In the genomic region with DNA sequence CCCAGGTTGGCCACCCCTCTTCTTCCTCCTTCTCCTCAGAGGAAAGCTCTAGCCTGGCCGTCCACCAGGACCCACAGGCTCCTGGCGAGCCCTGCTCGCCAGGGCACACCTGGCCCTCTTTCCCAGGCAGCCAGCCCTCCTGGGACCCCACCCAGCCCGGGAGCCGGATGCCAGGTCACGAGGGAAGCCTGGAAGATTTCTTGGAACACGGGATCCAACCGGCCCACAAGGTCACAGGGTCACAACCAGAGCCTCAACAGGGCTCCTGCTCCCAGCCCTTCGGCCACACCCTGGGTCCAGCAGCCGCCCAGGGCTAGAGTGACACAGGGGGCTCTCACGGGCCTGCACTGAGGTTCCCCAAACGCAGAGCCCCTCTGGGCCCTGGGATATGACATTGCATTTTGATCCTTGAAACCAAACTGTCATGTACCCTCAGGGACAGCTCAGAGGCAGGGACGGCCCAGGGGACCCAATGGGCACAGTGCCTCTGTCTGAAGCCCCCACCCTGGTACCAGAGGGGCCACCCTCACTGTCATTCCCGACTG, we compare ENCODE assay signal across 10 cellular contexts. TPM values are rescaled to one million over a fixed set of nuclear protein-coding genes. Genes with fewer than 3 reads are reported as not detected.
DNase-seq lines count a peak whose midpoint lies in the region; ATAC-seq and TF ChIP-seq lines count a peak whose summit lies in the region.
"Had no signal": no experiment of that assay in that cellular context is flagged by ENCODE, and none has a peak within 500 bp of the region (broad histone marks: within the 10 kb centered on the region; RNA-seq: fewer than 3 reads in every experiment).

No MANE protein-coding gene starts in this region.

- no peak for TF ChIP-seq CTCF in GM06990 (IDR thresholded peaks at IDR 0.05; ENCODE audit: insufficient read depth, low read length, poor library complexity, severe bottlenecking)

- H3K36me3 Mint-ChIP-seq in T-helper 17 cell (ENCODE audit: low read depth), result no peaks in the 10 kb centered on the region

- H2BK12ac ChIP-seq in neuronal stem cell (ENCODE audit: low read length), result no peak overlapping the region

- no peak overlapping the region for H4K8ac ChIP-seq in neuronal stem cell (ENCODE audit: low read depth, low read length)

- H3K4me2 ChIP-seq in neuronal stem cell (ENCODE audit: insufficient read depth, low read length, poor library complexity, severe bottlenecking), result no peak overlapping the region
- H3K4me2 ChIP-seq: smooth muscle cell had no signal

- H3K9me3 ChIP-seq in T-helper 17 cell (ENCODE audit: control insufficient read depth, low read length, poor library complexity, severe bottlenecking) (no peaks in the 10 kb centered on the region), right cardiac atrium (ENCODE audit: control insufficient read depth, low read length) (no peaks in the 10 kb centered on the region), stomach smooth muscle (ENCODE audit: control insufficient read depth in 2 of 2, low read length in 2 of 2) (no peaks in the 10 kb centered on the region), neuronal stem cell (replicated peaks in 1 of 2; ENCODE audit: control insufficient read depth in 2 of 2, insufficient read depth in 1 of 2, low read depth in 1 of 2, low read length in 2 of 2) (no peaks in the 10 kb centered on the region)

- H3K14ac ChIP-seq in neuronal stem cell (ENCODE audit: low read length), result no peak overlapping the region

- peak overlapping the region; percentile 90 for H3K27ac Mint-ChIP-seq in T-helper 17 cell

- H2BK15ac ChIP-seq in neuronal stem cell (ENCODE audit: low read length), result no peak overlapping the region

- H3K27me3 ChIP-seq in GM06990 (replicated peaks; ENCODE audit: control insufficient read depth, insufficient read depth, low read length) (no peaks in the 10 kb centered on the region), right cardiac atrium (ENCODE audit: control insufficient read depth, insufficient read depth) (no peaks in the 10 kb centered on the region), stomach smooth muscle (ENCODE audit: control insufficient read depth in 1 of 2, insufficient read depth in 2 of 2, low read length in 2 of 2) (no peaks in the 10 kb centered on the region), neuronal stem cell (ENCODE audit: control insufficient read depth in 3 of 3, insufficient read depth in 3 of 3, low read depth in 1 of 3, low read length in 3 of 3) (no peaks in the 10 kb centered on the region)

- H3K18ac ChIP-seq in neuronal stem cell (ENCODE audit: low read length), result no peak overlapping the region

- DNase-seq in GM06990 (ENCODE audit: extremely low read depth, insufficient read length), result peak; percentile 19
- no peak for DNase-seq in T-helper 17 cell
- peak in 2 of 3 donors; percentile 54 to 71 for DNase-seq in right cardiac atrium
- DNase-seq in hippocampal formation (lab: John Stamatoyannopoulos, UW), result no peak
- DNase-seq in NCI-H1105 treated with DMSO at 0.1 percent for 48 hours (lab: John Stamatoyannopoulos, UW), result no peak
- DNase-seq in stimulated activated CD4-positive, alpha-beta T cell treated with anti-CD3 and anti-CD28 coated beads, Interleukin-4, amount 100 ng/mL, for 4 hours, result no peak
- DNase-seq in neuronal stem cell (ENCODE audit: low spot score), result no peak
- DNase-seq: amniotic stem cell had no signal

- H3K4me1 Mint-ChIP-seq in T-helper 17 cell, result peaks cover 33% of the 10 kb centered on the region

- no peak overlapping the region for H2AK5ac ChIP-seq in neuronal stem cell (ENCODE audit: low read depth, low read length)

- ATAC-seq in T-helper 17 cell, result no peak
- no peak for ATAC-seq in right cardiac atrium

- H3K4me1 ChIP-seq in right cardiac atrium (ENCODE audit: control insufficient read depth, insufficient read depth, low read length), result peaks cover 24% of the 10 kb centered on the region
- H3K4me1 ChIP-seq in stomach smooth muscle (ENCODE audit: control insufficient read depth, insufficient read depth, low read length), result peaks cover 83% of the 10 kb centered on the region
- peaks cover 17 to 34% of the 10 kb centered on the region in 2 donors for H3K4me1 ChIP-seq in neuronal stem cell (ENCODE audit: control insufficient read depth in 2 of 2, insufficient read depth in 1 of 2, low read depth in 1 of 2, low read length in 2 of 2)

- no peak overlapping the region for H2BK5ac ChIP-seq in neuronal stem cell (ENCODE audit: low read length)

- H3K27me3 Mint-ChIP-seq in T-helper 17 cell, result no peaks in the 10 kb centered on the region

- H3K79me1 ChIP-seq in neuronal stem cell (ENCODE audit: low read depth, low read length), result peaks cover 62% of the 10 kb centered on the region

- peak overlapping the region in 1 of 2 donors; percentile 5 for H3K9ac ChIP-seq in stomach smooth muscle (ENCODE audit: low read length in 2 of 2)
- H3K9ac ChIP-seq in neuronal stem cell (ENCODE audit: low read depth, low read length, poor library complexity), result no peak overlapping the region

- H3K4me3 ChIP-seq in GM06990 (replicated peaks; ENCODE audit: low read depth, low read length) (peak overlapping the region; percentile 7; the same call in 1 of the 2 replicates), right cardiac atrium (ENCODE audit: low read length) (no peak overlapping the region), stomach smooth muscle (ENCODE audit: low read length in 2 of 2) (no peak overlapping the region), neuronal stem cell (ENCODE audit: low read length in 2 of 2) (no peak overlapping the region)
- H3K4me3 ChIP-seq: smooth muscle cell had no signal

- H3K36me3 ChIP-seq in GM06990 (ENCODE audit: control insufficient read depth, insufficient read depth, low read length) (peaks cover 61% of the 10 kb centered on the region), stomach smooth muscle (ENCODE audit: control insufficient read depth in 2 of 2, insufficient read depth in 2 of 2, low read length in 2 of 2) (peaks cover 17 to 20% of the 10 kb centered on the region in 2 donors), neuronal stem cell (replicated peaks in 1 of 2; ENCODE audit: control insufficient read depth in 2 of 2, insufficient read depth in 2 of 2, low read length in 2 of 2) (peaks cover 43 to 78% of the 10 kb centered on the region in 2 donors)

- H2BK120ac ChIP-seq in neuronal stem cell (ENCODE audit: low read depth, low read length), result no peak overlapping the region

- H3K27ac ChIP-seq in right cardiac atrium (ENCODE audit: low read length), result peak overlapping the region; percentile 9
- peak overlapping the region; percentile 37 for H3K27ac ChIP-seq in stomach smooth muscle (ENCODE audit: low read length)
- H3K27ac ChIP-seq in neuronal stem cell (replicated peaks; ENCODE audit: low read length), result no peak overlapping the region

- no peak overlapping the region for H3K23ac ChIP-seq in neuronal stem cell (ENCODE audit: low read depth, low read length, poor library complexity)

- H2AFZ ChIP-seq in neuronal stem cell (ENCODE audit: low read length), result no peak overlapping the region

- H3K4ac ChIP-seq in neuronal stem cell (ENCODE audit: low read length), result no peak overlapping the region

- intact Hi-C loops in right cardiac atrium (cut with DNase I), result no loop called here

- 62% methylated on average over 14 of the region's 14 CpGs for WGBS in right cardiac atrium
- WGBS in neuronal stem cell (ENCODE audit: extremely low coverage in 2 of 2, insufficient read length in 2 of 2, insufficient replicate concordance in 1 of 2), 2 donors, result no CpG with 5 or more reads among the region's 14 CpGs

- no peak overlapping the region for H4K91ac ChIP-seq in neuronal stem cell (ENCODE audit: low read depth, low read length, poor library complexity)

- no peak overlapping the region for H3K4me3 Mint-ChIP-seq in T-helper 17 cell

RNA-seq across cellular contexts. Expression of gene MKNK2, which starts 5.5 kb away (rescaled TPM):
- 100 to 1,000 TPM; 256 to 288 TPM for total RNA-seq in T-helper 17 cell
- 100 to 1,000 TPM in 3 of 4 donors, 10 to 100 TPM in 1; 96.9 to 151 (median 122) TPM for total RNA-seq in right cardiac atrium
- polyA plus RNA-seq in right cardiac atrium, result 75.9 TPM
- 138 TPM for polyA plus RNA-seq in neuronal stem cell (2013, experiment 1 of 2)
- 146 TPM for polyA plus RNA-seq in neuronal stem cell (2013, experiment 2 of 2)

RNA-seq across cellular contexts. Expression of gene BTBD2, which starts 30.1 kb away (rescaled TPM):
- total RNA-seq in T-helper 17 cell (10 to 100 TPM; 53.4 to 64.6 TPM), right cardiac atrium (10 to 100 TPM; 52.7 to 68.4 (median 62.2) TPM)
- 39.3 TPM for polyA plus RNA-seq in right cardiac atrium
- polyA plus RNA-seq in neuronal stem cell (2013, experiment 1 of 2), result 148 TPM
- 141 TPM for polyA plus RNA-seq in neuronal stem cell (2013, experiment 2 of 2)

RNA-seq across cellular contexts. Expression of gene MOB3A, which starts 50.6 kb away (rescaled TPM):
- 100 to 1,000 TPM; 108 to 162 TPM for total RNA-seq in T-helper 17 cell
- total RNA-seq in right cardiac atrium, result 10 to 100 TPM; 20.9 to 27.0 (median 21.8) TPM
- polyA plus RNA-seq in right cardiac atrium, result 9.5 TPM
- 15.6 TPM for polyA plus RNA-seq in neuronal stem cell (2013, experiment 1 of 2)
- 16.1 TPM for polyA plus RNA-seq in neuronal stem cell (2013, experiment 2 of 2)

RNA-seq across cellular contexts. Expression of gene IZUMO4, which starts 51.1 kb away (rescaled TPM):
- total RNA-seq in T-helper 17 cell, result 10 to 100 TPM; 12.3 to 19.8 TPM
- 1 to 10 TPM; 1.1 to 3.3 (median 2.3) TPM for total RNA-seq in right cardiac atrium
- polyA plus RNA-seq in right cardiac atrium, result 2.7 TPM
- polyA plus RNA-seq in neuronal stem cell (2013, experiment 1 of 2), result 2.5 TPM
- 2.3 TPM for polyA plus RNA-seq in neuronal stem cell (2013, experiment 2 of 2)

Comparison
In these comparisons a context has a peak if more than half of its experiments do, and no peak if none do; other contexts are left out.
1. DNase-seq: peak in GM06990 (single experiment) and right cardiac atrium (2 of 3); none in T-helper 17 cell (0 of 3), hippocampal formation (0 of 2), NCI-H1105 treated with DMSO at 0.1 percent for 48 hours (single experiment), stimulated activated CD4-positive, alpha-beta T cell treated with anti-CD3 and anti-CD28 coated beads, Interleukin-4, amount 100 ng/mL, for 4 hours (0 of 2) and neuronal stem cell (single experiment).